12 cellular contexts compared by ENCODE assay signal in genomic region chr12:78194448-78194847, GRCh38.
DNase-seq lines count a peak whose midpoint lies in the region; ATAC-seq and TF ChIP-seq lines count a peak whose summit lies in the region.
"Had no signal": no experiment of that assay in that cellular context is flagged by ENCODE, and none has a peak within 500 bp of the region (broad histone marks: within the 10 kb centered on the region; RNA-seq: fewer than 3 reads in every experiment).

No MANE protein-coding gene starts in this region.

- H3K27me3 Mint-ChIP-seq in MCF 10A (ENCODE audit: insufficient read depth, unreplicated experiment) = no peaks in the 10 kb centered on the region

- H3K36me3 ChIP-seq in breast epithelium = no peaks in the 10 kb centered on the region
- H3K36me3 ChIP-seq in adipocyte (ENCODE audit: control insufficient read depth, insufficient read depth, low read length, severe bottlenecking) = peaks cover 48% of the 10 kb centered on the region
- no peaks in the 10 kb centered on the region for H3K36me3 ChIP-seq in body of pancreas (replicated peaks in 1 of 2; ENCODE audit: insufficient read depth in 1 of 2, low read depth in 2 of 2)
- H3K36me3 ChIP-seq: lower lobe of right lung had no signal

- peaks cover 36% of the 10 kb centered on the region for H3K4me1 Mint-ChIP-seq in MCF 10A (ENCODE audit: insufficient read depth, unreplicated experiment)

- no peaks in the 10 kb centered on the region for H3K27me3 ChIP-seq in breast epithelium
- no peaks in the 10 kb centered on the region for H3K27me3 ChIP-seq in adipocyte (replicated peaks; ENCODE audit: control insufficient read depth, insufficient read depth, low read length)
- no peaks in the 10 kb centered on the region for H3K27me3 ChIP-seq in body of pancreas

- CTCF ChIA-PET in MCF 10A (lab: Yijun Ruan, JAX) = no interaction called here

- POLR2A ChIA-PET in MCF 10A (lab: Yijun Ruan, JAX) = interaction anchor here (1.2 kb wide), 1 partner anchor 9 kb away, joined by 5 read pairs; no protein-coding TSS in a partner anchor

- no peaks in the 10 kb centered on the region for H3K4me1 ChIP-seq in breast epithelium
- peaks cover 40% of the 10 kb centered on the region for H3K4me1 ChIP-seq in adipocyte (ENCODE audit: control insufficient read depth, insufficient read depth, low read length)
- no peaks in the 10 kb centered on the region for H3K4me1 ChIP-seq in body of pancreas
- H3K4me1 ChIP-seq: lower lobe of right lung had no signal

- BruUV-seq in MCF 10A (replicated peaks; lab: Mats Ljungman, UMichigan) = no TSS peak

- H3K9me3 ChIP-seq in breast epithelium (no peaks in the 10 kb centered on the region), adipocyte (ENCODE audit: control insufficient read depth, low read length) (no peaks in the 10 kb centered on the region), body of pancreas (peaks cover 0 to 5% (median 0%) of the 10 kb centered on the region in 3 donors)
- H3K9me3 ChIP-seq: lower lobe of right lung had no signal

- H3K27ac ChIP-seq in breast epithelium (no peak overlapping the region), temporal lobe (ENCODE audit: low read depth, low read length) (peak overlapping the region; percentile 17), body of pancreas (no peak overlapping the region)
- H3K27ac ChIP-seq: lower lobe of right lung had no signal

- no peak for TF ChIP-seq POLR2A in breast epithelium (IDR thresholded peaks at IDR 0.05)
- no peak for TF ChIP-seq POLR2A in body of pancreas (IDR thresholded peaks at IDR 0.05)

- ATAC-seq in body of pancreas = no peak
- ATAC-seq: activated CD4-positive, CD25-positive, alpha-beta regulatory T cell treated with anti-CD3 and anti-CD28 coated beads, Interleukin-2, amount 50 U/mL, for 24 hours; lower lobe of right lung had no signal

- TF ChIP-seq CTCF in MCF 10A (IDR thresholded peaks at IDR 0.05; ENCODE audit: unreplicated experiment) (no peak), breast epithelium (IDR thresholded peaks at IDR 0.05) (no peak), body of pancreas (IDR thresholded peaks at IDR 0.05) (no peak)

- H3K4me3 ChIP-seq in breast epithelium (no peak overlapping the region), adipocyte (ENCODE audit: low read length) (no peak overlapping the region), body of pancreas (no peak overlapping the region)
- H3K4me3 ChIP-seq: lower lobe of right lung had no signal

- 37 to 43% methylated on average over 3 of the region's 3 CpGs for WGBS in body of pancreas, 2 donors

- intact Hi-C loops in MCF 10A (cut with micrococcal nuclease) (loop anchor here (5.0 kb wide), 1 partner anchor 98 kb away; no protein-coding TSS in a partner anchor), breast epithelium (cut with DNase I; ENCODE audit: low total_unique reads) (loop anchor here (1.0 kb wide), 1 partner anchor 11 kb away; no protein-coding TSS in a partner anchor), body of pancreas (cut with DNase I) (no loop called here)

- H3K27ac Mint-ChIP-seq in MCF 10A (ENCODE audit: low read depth, unreplicated experiment) = peak overlapping the region; percentile 79

- peak overlapping the region; percentile 35 for H3K4me3 Mint-ChIP-seq in MCF 10A (ENCODE audit: unreplicated experiment)

- H3K9me3 Mint-ChIP-seq in MCF 10A (ENCODE audit: unreplicated experiment) = no peaks in the 10 kb centered on the region

- DNase-seq in MCF 10A (ENCODE audit: unreplicated experiment) (peak; percentile 76), breast epithelium (ENCODE audit: low spot score in 2 of 2) (no peak), adipocyte (ENCODE audit: low read depth) (peak; percentile 90), fibroblast of peridontal ligament (ENCODE audit: extremely low read depth) (peak; percentile 96), body of pancreas (no peak)
- DNase-seq in stimulated activated CD4-positive, alpha-beta T cell treated with anti-CD3 and anti-CD28 coated beads, Interleukin-4, amount 100 ng/mL, for 4 hours = no peak
- DNase-seq in activated T-cell treated with anti-CD3 and anti-CD28 coated beads, Interleukin-2, amount 50 U/mL, for 48 hours = no peak
- DNase-seq: 8988T, lower lobe of right lung, NCI-H2081 treated with DMSO at 0.1 percent for 48 hours had no signal

- H3K36me3 Mint-ChIP-seq in MCF 10A (ENCODE audit: insufficient read depth, unreplicated experiment) = no peaks in the 10 kb centered on the region

- H3K9ac ChIP-seq in adipocyte (ENCODE audit: low read length) = no peak overlapping the region

Comparison
In these comparisons a context has a peak if more than half of its experiments do, and no peak if none do; other contexts are left out.
1. DNase-seq: peak in MCF 10A (single experiment), adipocyte (single experiment) and fibroblast of peridontal ligament (single experiment); none in breast epithelium (0 of 2), body of pancreas (0 of 4), stimulated activated CD4-positive, alpha-beta T cell treated with anti-CD3 and anti-CD28 coated beads, Interleukin-4, amount 100 ng/mL, for 4 hours (0 of 2) and activated T-cell treated with anti-CD3 and anti-CD28 coated beads, Interleukin-2, amount 50 U/mL, for 48 hours (0 of 2).